1 cellular context compared by ENCODE assay signal in the genomic region with DNA sequence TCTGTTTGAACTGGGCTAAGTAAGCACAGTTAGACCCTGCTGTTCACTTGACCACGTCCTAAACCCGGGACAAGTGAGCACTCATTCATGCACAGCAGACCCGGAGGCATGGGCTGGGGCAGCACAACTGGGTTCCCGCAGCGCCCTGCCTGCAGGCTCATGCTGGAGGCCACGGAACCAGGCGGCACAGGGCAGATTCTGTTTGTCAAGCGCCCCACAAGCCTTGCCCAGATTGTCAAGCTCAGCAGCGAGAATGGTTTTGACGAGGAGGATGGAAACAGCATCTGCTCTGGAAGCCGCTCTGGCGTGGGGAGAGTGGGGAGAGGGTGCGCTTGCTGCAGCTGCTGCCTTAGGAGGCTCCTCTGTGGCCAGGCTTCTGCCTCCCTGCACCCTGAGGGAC.
TF ChIP-seq lines count a peak whose summit lies in the region.

No MANE protein-coding gene starts in this region.

TF ChIP-seq in H1, 55 proteins besides CTCF, POLR2A, EP300 and RAD21:
- no peak for TF ChIP-seq RFX5 (IDR thresholded peaks at IDR 0.05; ENCODE audit: borderline replicate concordance, low read depth, low read length)
- no peak for TF ChIP-seq YY1 (IDR thresholded peaks at IDR 0.05; ENCODE audit: low read depth, low read length)
- TF ChIP-seq TCF12 (IDR thresholded peaks at IDR 0.05; ENCODE audit: low read depth, low read length): no peak
- no peak for TF ChIP-seq SIX5 (IDR thresholded peaks at IDR 0.05; ENCODE audit: low read depth, low read length)
- TF ChIP-seq HDAC2 (IDR thresholded peaks at IDR 0.05; ENCODE audit: borderline replicate concordance in 1 of 2, low read depth in 2 of 2, low read length in 2 of 2): no peak
- no peak for TF ChIP-seq HDAC6 (IDR thresholded peaks at IDR 0.05; ENCODE audit: low read depth, low read length)
- TF ChIP-seq GTF2F1 (IDR thresholded peaks at IDR 0.05; ENCODE audit: borderline replicate concordance, low read depth, low read length): no peak
- TF ChIP-seq NRF1 (IDR thresholded peaks at IDR 0.05; ENCODE audit: low read depth, low read length): no peak
- TF ChIP-seq, protein P1, sequence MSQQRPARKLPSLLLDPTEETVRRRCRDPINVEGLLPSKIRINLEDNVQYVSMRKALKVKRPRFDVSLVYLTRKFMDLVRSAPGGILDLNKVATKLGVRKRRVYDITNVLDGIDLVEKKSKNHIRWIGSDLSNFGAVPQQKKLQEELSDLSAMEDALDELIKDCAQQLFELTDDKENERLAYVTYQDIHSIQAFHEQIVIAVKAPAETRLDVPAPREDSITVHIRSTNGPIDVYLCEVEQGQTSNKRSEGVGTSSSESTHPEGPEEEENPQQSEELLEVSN (IDR thresholded peaks at IDR 0.05): no peak
- TF ChIP-seq POLR2AphosphoS5 (IDR thresholded peaks at IDR 0.05; ENCODE audit: low read depth, low read length): no peak
- no peak for TF ChIP-seq POU5F1 (IDR thresholded peaks at IDR 0.05; ENCODE audit: low read depth, low read length)
- no peak for TF ChIP-seq NANOG (IDR thresholded peaks at IDR 0.05; ENCODE audit: insufficient read depth, low read depth, low read length, poor library complexity, severe bottlenecking)
- TF ChIP-seq, protein P2, sequence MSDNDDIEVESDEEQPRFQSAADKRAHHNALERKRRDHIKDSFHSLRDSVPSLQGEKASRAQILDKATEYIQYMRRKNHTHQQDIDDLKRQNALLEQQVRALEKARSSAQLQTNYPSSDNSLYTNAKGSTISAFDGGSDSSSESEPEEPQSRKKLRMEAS (IDR thresholded peaks at IDR 0.05): no peak
- no peak for TF ChIP-seq BCL11A (IDR thresholded peaks at IDR 0.05; ENCODE audit: low read depth in 2 of 2, low read length in 2 of 2)
- no peak for TF ChIP-seq KDM5A (IDR thresholded peaks at IDR 0.05; ENCODE audit: low read length)
- TF ChIP-seq SUZ12 (IDR thresholded peaks at IDR 0.05; ENCODE audit: low read length): no peak
- no peak for TF ChIP-seq ASH2L (IDR thresholded peaks at IDR 0.05; ENCODE audit: low read length)
- TF ChIP-seq BACH1 (IDR thresholded peaks at IDR 0.05; ENCODE audit: low read length): no peak
- TF ChIP-seq MAFK (IDR thresholded peaks at IDR 0.05; ENCODE audit: low read depth, low read length): no peak
- no peak for TF ChIP-seq CTBP2 (IDR thresholded peaks at IDR 0.05; ENCODE audit: borderline replicate concordance, insufficient read depth, insufficient read length, low read length)
